Comparison of ENCODE assay signal across 13 cellular contexts in the genomic region with DNA sequence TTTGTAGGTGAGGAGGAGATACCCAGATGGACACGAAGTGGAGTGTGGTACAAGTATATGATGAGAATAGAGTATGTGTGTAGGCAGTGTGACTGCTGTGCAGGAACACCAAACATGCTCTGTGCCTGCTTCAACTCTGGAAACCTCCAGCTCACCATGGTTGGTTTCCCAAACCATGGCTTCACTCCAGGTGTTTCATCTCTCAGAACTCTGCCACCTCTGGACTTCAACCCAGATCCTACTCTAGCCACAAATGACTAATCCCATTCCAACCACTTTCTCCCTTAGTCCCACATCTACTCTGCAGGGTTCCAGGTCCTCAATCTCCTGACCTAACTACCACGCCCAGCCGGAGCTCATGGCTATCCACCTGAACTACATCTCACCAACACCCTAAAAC.
"Had no signal": no experiment of that assay in that cellular context is flagged by ENCODE, and none has a peak within 500 bp of the region (broad histone marks: within the 10 kb centered on the region; RNA-seq: fewer than 3 reads in every experiment).

No MANE protein-coding gene starts in this region.

- H3K27ac ChIP-seq: coronary artery, tibial artery had no signal

- H3K4me3 ChIP-seq: coronary artery, tibial artery had no signal

- H3K27me3 ChIP-seq: tibial artery had no signal

- H3K9me3 ChIP-seq: tibial artery had no signal

- DNase-seq: activated CD4-positive, alpha-beta T cell treated with anti-CD3 and anti-CD28 coated beads, Interleukin-2, amount 50 U/mL, for 48 hours; activated naive CD8-positive, alpha-beta T cell treated with anti-CD3 and anti-CD28 coated beads, Interleukin-2, amount 10 ng/mL, durations not matched to agents 7 days and 5 days; amygdala; erythroblast; occipital lobe; posterior cingulate gyrus; retina; stimulated activated CD4-positive, alpha-beta T cell treated with anti-CD3 and anti-CD28 coated beads, Interleukin-12 subunit alpha, Interleukin-12 subunit beta, amount 100 ng/mL, for 4 hours; stimulated activated CD4-positive, alpha-beta T cell treated with anti-CD3 and anti-CD28 coated beads, Interleukin-1b, Interleukin-23, amount 100 ng/mL, for 48 hours; stimulated activated naive CD4-positive, alpha-beta T cell treated with Interleukin-2 at 50 U/mL for 16 hours; SW 1271; tibial artery had no signal
